Comparison of ENCODE assay signal across 8 cellular contexts in genomic region chr22:35540600-35541253, GRCh38. TPM values are rescaled to one million over a fixed set of nuclear protein-coding genes. Genes with fewer than 3 reads are reported as not detected.
DNase-seq lines count a peak whose midpoint lies in the region; TF ChIP-seq lines count a peak whose summit lies in the region.

TSS of gene RASD2 (plus strand) at chr22:35540831. CDS start at chr22:35546810, 5,979 bp downstream.

- TF ChIP-seq POLR2A in transverse colon (IDR thresholded peaks at IDR 0.05) = peak; percentile 33

- 0% methylated on average over 31 of the region's 49 CpGs; no CpG with 5 or more reads in 1 of the 2 donors for WGBS in transverse colon (ENCODE audit: low coverage in 1 of 2), 2 donors

- peak within 1 kb of the TSS; percentile 76 for H3K4me2 ChIP-seq in Loucy (ENCODE audit: low read depth, low read length, poor library complexity, severe bottlenecking)
- H3K4me2 ChIP-seq in fibroblast of lung (ENCODE audit: extremely low read depth, insufficient read depth, low read length) = peak within 1 kb of the TSS; percentile 90

- H3K27me3 Mint-ChIP-seq in activated CD4-positive, alpha-beta memory T cell treated with anti-CD3 and anti-CD28 coated beads, Interleukin-2, amount 10 ng/mL, durations not matched to agents 7 days and 5 days = peaks cover 46% of the 10 kb centered on the region

- H3F3A ChIP-seq in Loucy (ENCODE audit: low read depth) = no peaks in the 10 kb centered on the region

- H3K4me1 ChIP-seq in Loucy (ENCODE audit: insufficient read depth, low read length, poor library complexity, severe bottlenecking) (peaks cover 43% of the 10 kb centered on the region), fibroblast of lung (ENCODE audit: control insufficient read depth, extremely low read depth, insufficient read depth, low read length) (peaks cover 9% of the 10 kb centered on the region), neuron (ENCODE audit: insufficient read depth, low read length) (peaks cover 7% of the 10 kb centered on the region), transverse colon (peaks cover 5 to 30% (median 20%) of the 10 kb centered on the region in 4 donors)

- H3K79me2 ChIP-seq in Loucy (ENCODE audit: insufficient read depth, low read length) = no peaks in the 10 kb centered on the region
- no peaks in the 10 kb centered on the region for H3K79me2 ChIP-seq in fibroblast of lung (ENCODE audit: control insufficient read depth, insufficient read depth, low read length)

- H3K27me3 ChIP-seq in Loucy (ENCODE audit: insufficient read depth, low read length, poor library complexity, severe bottlenecking) (no peaks in the 10 kb centered on the region), fibroblast of lung (ENCODE audit: control insufficient read depth, insufficient read depth, low read length) (peaks cover 26% of the 10 kb centered on the region), neuron (ENCODE audit: insufficient read depth, low read length) (peaks cover 52% of the 10 kb centered on the region), transverse colon (peaks cover 20% of the 10 kb centered on the region)

- H3K27ac ChIP-seq in fibroblast of lung (ENCODE audit: insufficient read depth, low read length) = no peak within 1 kb of the TSS
- H3K27ac ChIP-seq in transverse colon = peak within 1 kb of the TSS; percentile 65 to 85 (median 75)

- no peaks in the 10 kb centered on the region for H3K36me3 Mint-ChIP-seq in activated CD4-positive, alpha-beta memory T cell treated with anti-CD3 and anti-CD28 coated beads, Interleukin-2, amount 10 ng/mL, durations not matched to agents 7 days and 5 days (ENCODE audit: low read depth)

- H3K9me2 ChIP-seq in Loucy (replicated peaks; ENCODE audit: low read depth, low read length) = no peaks in the 10 kb centered on the region

- H3K9ac ChIP-seq in Loucy (ENCODE audit: low read depth, low read length, poor library complexity, severe bottlenecking) (peak within 1 kb of the TSS; percentile 47), fibroblast of lung (ENCODE audit: insufficient read depth, low read length) (no peak within 1 kb of the TSS)

- in situ Hi-C loops in transverse colon (cut with MboI; ENCODE audit: low pct_ligation_motif_present in 1 of 4, low pct_unique_long_range_greater_than_20kb in 1 of 4, low sequenced_read_pairs in 3 of 4) = no loop called here

- CTCF ChIA-PET in activated CD4-positive, alpha-beta memory T cell treated with anti-CD3 and anti-CD28 coated beads, Interleukin-2, amount 10 ng/mL, durations not matched to agents 7 days and 5 days (lab: Charles Lee) = interaction anchor here (1.3 kb wide), 1 partner anchor 525 kb away, joined by 3 read pairs; no protein-coding TSS in a partner anchor

- H3K4me3 Mint-ChIP-seq in activated CD4-positive, alpha-beta memory T cell treated with anti-CD3 and anti-CD28 coated beads, Interleukin-2, amount 10 ng/mL, durations not matched to agents 7 days and 5 days = peak within 1 kb of the TSS; percentile 52

- TF ChIP-seq EP300 in transverse colon (IDR thresholded peaks at IDR 0.05; ENCODE audit: low read depth) = no peak

- H3K36me3 ChIP-seq in Loucy (ENCODE audit: insufficient read depth, low read length) (no peaks in the 10 kb centered on the region), fibroblast of lung (ENCODE audit: control insufficient read depth, insufficient read depth, low read length) (no peaks in the 10 kb centered on the region), neuron (ENCODE audit: insufficient read depth, low read length) (no peaks in the 10 kb centered on the region), transverse colon (no peaks in the 10 kb centered on the region)

- peak within 1 kb of the TSS; percentile 79 for H2AFZ ChIP-seq in Loucy (ENCODE audit: low read length)
- peak within 1 kb of the TSS; percentile 46 for H2AFZ ChIP-seq in fibroblast of lung (ENCODE audit: low read length)
- H2AFZ ChIP-seq in neuron (ENCODE audit: low read depth, low read length) = peak within 1 kb of the TSS; percentile 53

- peaks cover 5% of the 10 kb centered on the region for H3K4me1 Mint-ChIP-seq in activated CD4-positive, alpha-beta memory T cell treated with anti-CD3 and anti-CD28 coated beads, Interleukin-2, amount 10 ng/mL, durations not matched to agents 7 days and 5 days

- H3K27ac Mint-ChIP-seq in activated CD4-positive, alpha-beta memory T cell treated with anti-CD3 and anti-CD28 coated beads, Interleukin-2, amount 10 ng/mL, durations not matched to agents 7 days and 5 days = no peak within 1 kb of the TSS

- H3K9me3 ChIP-seq in Loucy (ENCODE audit: insufficient read depth, low read depth, low read length) = no peaks in the 10 kb centered on the region
- no peaks in the 10 kb centered on the region for H3K9me3 ChIP-seq in fibroblast of lung (ENCODE audit: control insufficient read depth, insufficient read depth, low read depth, low read length)
- no peaks in the 10 kb centered on the region for H3K9me3 ChIP-seq in neuron (ENCODE audit: low read length)
- no peaks in the 10 kb centered on the region for H3K9me3 ChIP-seq in transverse colon

- DNase-seq in GM12865 (ENCODE audit: low read depth) (peak; percentile 16), fibroblast of lung (ENCODE audit: low read depth in 2 of 2) (no peak), transverse colon (peak; percentile 58), ecto neural progenitor cell (ENCODE audit: low spot score) (no peak), NCI-H1694 (lab: John Stamatoyannopoulos, UW) (no peak)
- DNase-seq in activated CD4-positive, alpha-beta memory T cell treated with anti-CD3 and anti-CD28 coated beads, Interleukin-2, amount 10 ng/mL, durations not matched to agents 7 days and 5 days = no peak

- H4K20me1 ChIP-seq in Loucy (ENCODE audit: insufficient read depth, low read length, poor library complexity, severe bottlenecking) (no peaks in the 10 kb centered on the region), fibroblast of lung (ENCODE audit: control insufficient read depth, extremely low read depth, insufficient read depth, low read length) (no peaks in the 10 kb centered on the region)

- POLR2A ChIA-PET in activated CD4-positive, alpha-beta memory T cell treated with anti-CD3 and anti-CD28 coated beads, Interleukin-2, amount 10 ng/mL, durations not matched to agents 7 days and 5 days (lab: Charles Lee) = no interaction called here

- H3K9me3 Mint-ChIP-seq in activated CD4-positive, alpha-beta memory T cell treated with anti-CD3 and anti-CD28 coated beads, Interleukin-2, amount 10 ng/mL, durations not matched to agents 7 days and 5 days = no peaks in the 10 kb centered on the region

- H3K4me3 ChIP-seq in GM12865 (ENCODE audit: low read depth, low read length) (peak within 1 kb of the TSS; percentile 46), Loucy (ENCODE audit: low read length, poor library complexity, severe bottlenecking) (peak within 1 kb of the TSS; percentile 73), fibroblast of lung (replicated peaks in 1 of 4; ENCODE audit: control extremely low read depth in 1 of 4, insufficient read depth in 1 of 4, low read depth in 3 of 4, low read length in 4 of 4) (peak within 1 kb of the TSS; percentile 24 to 55 (median 47)), neuron (ENCODE audit: low read length) (peak within 1 kb of the TSS; percentile 49), transverse colon (peak within 1 kb of the TSS; percentile 47 to 79 (median 59))

- intact Hi-C loops in transverse colon (cut with DNase I; ENCODE audit: low total_unique reads) = loop anchor here (10.0 kb wide), 1 partner anchor 56 kb away; no protein-coding TSS in a partner anchor

- TF ChIP-seq CTCF in GM12865 (IDR thresholded peaks at IDR 0.05; ENCODE audit: insufficient read depth, low read depth, low read length, missing control alignments) (no peak), Loucy (conservative IDR thresholded peaks at IDR 0.05; ENCODE audit: low read length) (no peak), fibroblast of lung (conservative IDR thresholded peaks at IDR 0.05 in 1 of 2, IDR thresholded peaks at IDR 0.05 in 1 of 2; ENCODE audit: low read depth in 1 of 2, low read length in 2 of 2) (no peak), transverse colon (IDR thresholded peaks at IDR 0.05) (no peak)

RNA-seq across cellular contexts. Expression of gene RASD2, which starts in this region (rescaled TPM):
- not detected for total RNA-seq in activated CD4-positive, alpha-beta memory T cell treated with anti-CD3 and anti-CD28 coated beads, Interleukin-2, amount 10 ng/mL, durations not matched to agents 7 days and 5 days
- under 0.01 TPM in 2 replicates for total RNA-seq in fibroblast of lung
- polyA plus RNA-seq in fibroblast of lung = 0.01 TPM in 1 of 2 replicates, not detected in the other
- polyA plus RNA-seq in fibroblast of lung (2012) = not detected in 2 replicates
- 0.08 TPM in 1 of 2 replicates, not detected in the other for polyA minus RNA-seq in fibroblast of lung (ENCODE audit: low replicate concordance)
- 10 to 100 TPM in 3 of 4 donors, 1 to 10 TPM in 1; 8.5 to 19.7 (median 13.9) TPM for total RNA-seq in transverse colon

Comparison
In these comparisons a context has a peak if more than half of its experiments do, and no peak if none do; other contexts are left out.
1. DNase-seq: peak in GM12865 (single experiment) and transverse colon (single experiment); none in activated CD4-positive, alpha-beta memory T cell treated with anti-CD3 and anti-CD28 coated beads, Interleukin-2, amount 10 ng/mL, durations not matched to agents 7 days and 5 days (single experiment), fibroblast of lung (0 of 2), ecto neural progenitor cell (single experiment) and NCI-H1694 (single experiment).
2. Peak in every context shown above with its lines, with median percentiles within 50 percentile points of each other: H3K4me3 ChIP-seq and H2AFZ ChIP-seq.